ENCODE assay signal across 9 cellular contexts in the genomic region with DNA sequence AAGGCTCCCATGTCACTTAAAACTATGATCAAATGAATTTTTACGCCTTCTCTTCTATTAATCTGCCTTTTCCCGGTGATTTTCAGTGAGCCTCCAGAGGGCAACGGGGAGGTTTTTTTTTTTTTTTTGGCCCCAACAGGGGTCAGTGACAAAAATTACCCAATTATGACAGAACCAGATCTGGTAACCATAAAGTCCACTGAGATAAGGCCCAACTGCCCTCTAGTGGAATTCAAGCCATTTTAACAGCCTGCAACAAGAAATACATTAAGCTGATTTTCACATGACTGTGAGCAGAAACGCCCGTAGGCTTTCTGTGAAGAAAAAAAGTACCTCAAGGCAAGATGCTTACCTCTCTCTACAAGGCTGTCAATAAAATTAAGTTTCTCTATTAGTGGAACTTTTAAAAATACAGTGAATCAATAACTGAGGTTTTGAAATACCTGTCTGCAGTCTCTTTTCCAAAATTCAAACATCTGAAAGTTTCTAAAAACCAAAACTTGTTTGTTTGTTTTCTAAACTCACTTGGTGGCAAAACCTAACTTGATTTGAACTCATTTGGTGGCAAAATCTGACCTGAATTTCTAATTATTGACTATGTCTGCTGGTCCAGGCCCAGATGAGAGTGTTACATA. TPM values are rescaled to one million over a fixed set of nuclear protein-coding genes. Genes with fewer than 3 reads are reported as not detected.
DNase-seq lines count a peak whose midpoint lies in the region; ATAC-seq and TF ChIP-seq lines count a peak whose summit lies in the region.
"Had no signal": no experiment of that assay in that cellular context is flagged by ENCODE, and none has a peak within 500 bp of the region (broad histone marks: within the 10 kb centered on the region; RNA-seq: fewer than 3 reads in every experiment).

No MANE protein-coding gene starts in this region.

- H3K27ac ChIP-seq in HCT116 (ENCODE audit: low read depth, low read length), result no peak overlapping the region
- H3K27ac ChIP-seq in hepatocyte, result no peak overlapping the region
- no peak overlapping the region for H3K27ac ChIP-seq in ovary

- peak overlapping the region; percentile 36 for H2AFZ ChIP-seq in HCT116 (ENCODE audit: low read depth, low read length, poor library complexity, severe bottlenecking)
- no peak overlapping the region for H2AFZ ChIP-seq in hepatocyte

- H3K79me2 ChIP-seq in HCT116 (ENCODE audit: insufficient read depth, low read length) (no peaks in the 10 kb centered on the region), hepatocyte (no peaks in the 10 kb centered on the region)

- no peaks in the 10 kb centered on the region for H3K9me3 ChIP-seq in HCT116 (ENCODE audit: control insufficient read depth in 1 of 2, insufficient read depth in 1 of 2, low read depth in 1 of 2, low read length in 2 of 2)
- H3K9me3 ChIP-seq in hepatocyte (ENCODE audit: low read depth), result no peaks in the 10 kb centered on the region
- H3K9me3 ChIP-seq in ovary, result no peaks in the 10 kb centered on the region
- H3K9me3 ChIP-seq: SJSA1 had no signal

- BruUV-seq in HCT116 (replicated peaks; lab: Mats Ljungman, UMichigan), result no TSS peak

- H4K20me1 ChIP-seq in HCT116 (ENCODE audit: insufficient read depth) (no peaks in the 10 kb centered on the region), hepatocyte (ENCODE audit: insufficient read depth, poor library complexity, severe bottlenecking) (no peaks in the 10 kb centered on the region)

- CTCF ChIA-PET in HCT116 (lab: Charles Lee), result interaction anchor here (0.7 to 0.9 kb wide), 3 partner anchors 11 to 788 kb away, joined by 3 to 4 read pairs (median 3); no protein-coding TSS in a partner anchor

- no peak overlapping the region for H3K9ac ChIP-seq in HCT116 (ENCODE audit: low read length)

- POLR2A ChIA-PET in HCT116 (lab: Charles Lee), result no interaction called here

- WGBS in hepatocyte (ENCODE audit: low lambda C conversion rate, missing lambda C conversion rate), result 57% methylated on average over 5 of the region's 5 CpGs
- whole genome bisulfite sequencing in ovary, 3 donors, result 74 to 78% (median 77%) methylated on average over 5 of the region's 5 CpGs

- no peak for TF ChIP-seq POLR2A in HCT116 (IDR thresholded peaks at IDR 0.05; ENCODE audit: borderline replicate concordance, extremely low read depth, insufficient read depth, insufficient read length)
- no peak for TF ChIP-seq POLR2A in ovary (IDR thresholded peaks at IDR 0.05)

- RAD21 ChIA-PET in HCT116 (lab: Charles Lee; ENCODE audit: low non-redundant PET in 1 of 2, low total read pairs in 2 of 2, uncharacterized antibody in 2 of 2, unreplicated experiment in 2 of 2), result interaction anchor here in 1 of 2 experiments (0.7 kb wide), 1 partner anchor 201 kb away, joined by 3 read pairs; no protein-coding TSS in a partner anchor

- H3K36me3 ChIP-seq in HCT116 (ENCODE audit: control insufficient read depth in 1 of 2, insufficient read depth in 2 of 2, low read length in 2 of 2) (no peaks in the 10 kb centered on the region), hepatocyte (replicated peaks; ENCODE audit: insufficient read depth, low read depth) (no peaks in the 10 kb centered on the region), ovary (no peaks in the 10 kb centered on the region)
- H3K36me3 ChIP-seq: SJSA1 had no signal

- peak; percentile 68 for TF ChIP-seq RAD21 in HCT116 (IDR thresholded peaks at IDR 0.05; ENCODE audit: low read depth)

- no peak for TF ChIP-seq EP300 in ovary (IDR thresholded peaks at IDR 0.05)

- H3K4me2 ChIP-seq in HCT116 (ENCODE audit: low read length) (no peak overlapping the region), hepatocyte (no peak overlapping the region)

- intact Hi-C loops in HCT116 (cut with micrococcal nuclease) (loop anchor here (1.0 to 2.0 kb wide), 2 partner anchors 168 to 260 kb away; no protein-coding TSS in a partner anchor), ovary (cut with DNase I) (no loop called here)

- no peaks in the 10 kb centered on the region for H3K9me2 ChIP-seq in HCT116 (ENCODE audit: insufficient read depth)
- H3K9me2 ChIP-seq in hepatocyte (replicated peaks; ENCODE audit: insufficient read depth), result no peaks in the 10 kb centered on the region

- no peak overlapping the region for H3K4me3 ChIP-seq in HCT116 (replicated peaks in 1 of 2; ENCODE audit: low read depth in 1 of 2, low read length in 2 of 2)
- no peak overlapping the region for H3K4me3 ChIP-seq in WI38 (ENCODE audit: low read depth, low read length)
- H3K4me3 ChIP-seq in hepatocyte, result no peak overlapping the region
- no peak overlapping the region for H3K4me3 ChIP-seq in ovary
- H3K4me3 ChIP-seq: SJSA1 had no signal

- peaks cover 0 to 2% of the 10 kb centered on the region in 2 experiments; a peak in 1 of 4 replicates for H3K4me1 ChIP-seq in HCT116 (ENCODE audit: control insufficient read depth in 1 of 2, insufficient read depth in 2 of 2, low read length in 2 of 2)
- no peaks in the 10 kb centered on the region for H3K4me1 ChIP-seq in hepatocyte (ENCODE audit: insufficient read depth)
- H3K4me1 ChIP-seq in ovary (ENCODE audit: insufficient read depth), result no peaks in the 10 kb centered on the region

- peak; percentile 74 for ATAC-seq in HCT116
- ATAC-seq in omental fat pad (ENCODE audit: low FRiP score), result no peak
- ATAC-seq in HG03457 (IDR thresholded peaks at IDR 0.05; ENCODE audit: unreplicated experiment), result no peak

- H3K27me3 ChIP-seq in HCT116 (ENCODE audit: insufficient read depth, low read length), result no peaks in the 10 kb centered on the region
- no peaks in the 10 kb centered on the region for H3K27me3 ChIP-seq in hepatocyte
- no peaks in the 10 kb centered on the region for H3K27me3 ChIP-seq in ovary
- H3K27me3 ChIP-seq: SJSA1 had no signal

- TF ChIP-seq CTCF in HCT116 (IDR thresholded peaks at IDR 0.05 in 2 of 3, conservative IDR thresholded peaks at IDR 0.05 in 1 of 3; ENCODE audit: borderline replicate concordance in 1 of 3, insufficient read depth in 1 of 3, low read depth in 2 of 3, low read length in 2 of 3) (peak; percentile 49 to 58 (median 57)), WI38 (IDR thresholded peaks at IDR 0.05; ENCODE audit: low read depth, low read length) (peak; percentile 53; the same call in 1 of the 2 replicates), hepatocyte (IDR thresholded peaks at IDR 0.05; ENCODE audit: poor library complexity) (peak; percentile 54), ovary (IDR thresholded peaks at IDR 0.05) (no peak), omental fat pad (IDR thresholded peaks at IDR 0.05) (no peak)

- DNase-seq in A172 (ENCODE audit: low spot score) (peak; percentile 77), HCT116 (ENCODE audit: low read depth, low spot score) (peak; percentile 53), hepatocyte (ENCODE audit: low spot score) (peak; percentile 38), ovary (no peak), omental fat pad (ENCODE audit: low spot score) (no peak)
- DNase-seq in stimulated activated CD4-positive, alpha-beta T cell treated with anti-CD3 and anti-CD28 coated beads, Interleukin-4, amount 100 ng/mL, for 4 hours, result no peak

TF ChIP-seq in HCT116, 20 proteins besides CTCF, POLR2A, EP300 and RAD21:
- TF ChIP-seq SP1 (IDR thresholded peaks at IDR 0.05; ENCODE audit: low read depth), result no peak
- no peak for TF ChIP-seq SIN3A (IDR thresholded peaks at IDR 0.05; ENCODE audit: low read depth)
- TF ChIP-seq MAX (IDR thresholded peaks at IDR 0.05), result no peak
- 0 out of 2 replicates have a peak, but pooled peaks have one; percentile 21 for TF ChIP-seq CEBPB (IDR thresholded peaks at IDR 0.05; ENCODE audit: low read depth)
- no peak for TF ChIP-seq EZH2 (IDR thresholded peaks at IDR 0.05)
- TF ChIP-seq TCF7L2 (IDR thresholded peaks at IDR 0.05; ENCODE audit: borderline replicate concordance, extremely low read depth, insufficient read depth, insufficient read length), result no peak
- TF ChIP-seq EZH2phosphoT487 (IDR thresholded peaks at IDR 0.05; ENCODE audit: borderline replicate concordance), result no peak
- TF ChIP-seq SRF (IDR thresholded peaks at IDR 0.05; ENCODE audit: low read depth), result no peak
- no peak for TF ChIP-seq ELF1 (IDR thresholded peaks at IDR 0.05; ENCODE audit: borderline replicate concordance, low read depth)

RNA-seq across cellular contexts. Expression of gene FST, which starts 49.7 kb away (rescaled TPM):
- 14.3 and 20.4 TPM in 2 replicates for total RNA-seq in A172 (2014; rRNA removed; shearing (Covaris generic))
- 0.34 TPM for total RNA-seq in HCT116 (2021; ENCODE audit: unreplicated experiment)
- 0.07 and 0.22 TPM in 2 replicates for polyA plus RNA-seq in HCT116 (2012)
- 15.3 and 18.4 TPM in 2 replicates for total RNA-seq in hepatocyte
- polyA plus RNA-seq in hepatocyte, result 32.6 and 35.4 TPM in 2 replicates
- total RNA-seq in ovary, result 1 to 10 TPM; 1.0 to 9.8 (median 3.4) TPM
- 1 to 10 TPM; 6.7 to 9.6 TPM for polyA plus RNA-seq in ovary
- total RNA-seq in omental fat pad, result 10 to 100 TPM in 2 of 4 donors, 1 to 10 TPM in 2; 2.1 to 15.7 (median 9.3) TPM

Comparison
In these comparisons a context has a peak if more than half of its experiments do, and no peak if none do; other contexts are left out.
1. DNase-seq: peak in A172 (single experiment), HCT116 (single experiment) and hepatocyte (single experiment); none in ovary (0 of 5), omental fat pad (single experiment) and stimulated activated CD4-positive, alpha-beta T cell treated with anti-CD3 and anti-CD28 coated beads, Interleukin-4, amount 100 ng/mL, for 4 hours (0 of 2).
2. CTCF ChIP-seq: peak in HCT116 (3 of 3), WI38 (single experiment) and hepatocyte (single experiment); none in ovary (0 of 3) and omental fat pad (0 of 3).